ENCODE assay signal across 9 cellular contexts in the genomic region with DNA sequence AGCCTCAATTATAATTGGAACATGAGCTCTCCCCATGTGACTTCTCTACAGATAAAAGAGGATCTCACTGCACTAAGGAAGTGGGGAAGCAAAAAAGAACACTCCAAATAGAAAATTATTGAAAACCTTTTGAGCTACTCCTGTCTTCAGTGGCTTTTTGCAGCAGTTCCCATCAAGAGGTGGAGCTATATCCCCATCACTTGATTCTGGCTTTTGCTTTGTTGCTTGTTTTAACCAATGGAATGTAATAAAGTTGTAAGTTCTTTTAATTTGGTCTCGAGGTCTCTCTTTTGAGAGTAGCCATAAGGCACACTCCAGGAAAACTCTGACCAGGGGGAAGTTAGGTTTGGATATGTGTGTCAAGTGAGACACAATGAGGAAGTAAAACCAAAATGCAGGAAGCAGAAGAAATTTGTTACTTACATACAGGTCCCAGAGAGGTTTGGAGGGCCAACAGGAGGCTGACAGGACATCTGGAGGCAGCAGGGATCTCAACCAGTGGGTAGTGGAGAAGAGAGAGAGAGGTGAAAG.
DNase-seq lines count a peak whose midpoint lies in the region; ATAC-seq and TF ChIP-seq lines count a peak whose summit lies in the region.
"Had no signal": no experiment of that assay in that cellular context is flagged by ENCODE, and none has a peak within 500 bp of the region (broad histone marks: within the 10 kb centered on the region; RNA-seq: fewer than 3 reads in every experiment).

No MANE protein-coding gene starts in this region.

- H3K4me3 ChIP-seq in LNCaP clone FGC (ENCODE audit: low read depth, low read length) (no peak overlapping the region), cardiac fibroblast (replicated peaks in 1 of 2; ENCODE audit: low read depth in 2 of 2, low read length in 2 of 2) (no peak overlapping the region), BE2C (ENCODE audit: low read depth, low read length) (no peak overlapping the region)

- TF ChIP-seq CTCF in LNCaP clone FGC (IDR thresholded peaks at IDR 0.05; ENCODE audit: control insufficient read depth, extremely low read depth, insufficient read depth) = peak; percentile 57
- TF ChIP-seq CTCF in cardiac fibroblast (IDR thresholded peaks at IDR 0.05; ENCODE audit: low read depth, low read length) = peak; percentile 42
- TF ChIP-seq CTCF in BE2C (IDR thresholded peaks at IDR 0.05; ENCODE audit: low read depth, low read length) = no peak

- DNase-seq in EH (ENCODE audit: low read depth) (peak; percentile 61), LNCaP clone FGC (ENCODE audit: low read depth) (peak; percentile 4), cardiac fibroblast (ENCODE audit: low read depth in 2 of 2) (peak; percentile 71 to 78), medulla oblongata (ENCODE audit: extremely low spot score) (peak; percentile 70), KG1 (lab: John Stamatoyannopoulos, UW) (no peak), BE2C (no peak)
- DNase-seq in stimulated activated CD4-positive, alpha-beta T cell treated with anti-CD3 and anti-CD28 coated beads, Interleukin-4, amount 100 ng/mL, for 1 hour = no peak
- DNase-seq: stimulated activated CD4-positive, alpha-beta T cell treated with anti-CD3 and anti-CD28 coated beads, Interleukin-2, amount 100 ng/mL, for 24 hours had no signal

- ATAC-seq in GM21576 (IDR thresholded peaks at IDR 0.05; ENCODE audit: unreplicated experiment) = no peak

- H3K27me3 ChIP-seq in BE2C = no peaks in the 10 kb centered on the region

- no peaks in the 10 kb centered on the region for H3K9me3 ChIP-seq in BE2C

- H3K36me3 ChIP-seq in BE2C = no peaks in the 10 kb centered on the region

- no peaks in the 10 kb centered on the region for H3K4me1 ChIP-seq in BE2C

Comparison
In these comparisons a context has a peak if more than half of its experiments do, and no peak if none do; other contexts are left out.
1. DNase-seq: peak in EH (single experiment), LNCaP clone FGC (single experiment), cardiac fibroblast (2 of 2) and medulla oblongata (single experiment); none in KG1 (single experiment), BE2C (single experiment) and stimulated activated CD4-positive, alpha-beta T cell treated with anti-CD3 and anti-CD28 coated beads, Interleukin-4, amount 100 ng/mL, for 1 hour (single experiment).